In genomic region chr4:139835006-139835405, GRCh38 we compare ENCODE assay signal across 17 cellular contexts.
DNase-seq lines count a peak whose midpoint lies in the region; ATAC-seq and TF ChIP-seq lines count a peak whose summit lies in the region.
"Had no signal": no experiment of that assay in that cellular context is flagged by ENCODE, and none has a peak within 500 bp of the region (broad histone marks: within the 10 kb centered on the region; RNA-seq: fewer than 3 reads in every experiment).

No MANE protein-coding gene starts in this region.

- H4K91ac ChIP-seq in mesenchymal stem cell (ENCODE audit: low read length): no peak overlapping the region

- no peak for TF ChIP-seq POLR2A in transverse colon (IDR thresholded peaks at IDR 0.05)

- no peak overlapping the region for H3K18ac ChIP-seq in mesenchymal stem cell (ENCODE audit: low read depth in 1 of 2, low read length in 2 of 2)

- H3K4me1 ChIP-seq in BLaER1 treated with 17β-estradiol and CSF1 and Interleukin-3, amounts not matched to agents 10 nM and 100 nM: peaks cover 16 to 25% (median 21%) of the 10 kb centered on the region in 10 experiments
- peaks cover 14% of the 10 kb centered on the region for H3K4me1 ChIP-seq in mesenchymal stem cell (ENCODE audit: control insufficient read depth, insufficient read depth, low read depth, low read length)
- no peaks in the 10 kb centered on the region for H3K4me1 ChIP-seq in transverse colon

- H3K4ac ChIP-seq in mesenchymal stem cell (ENCODE audit: low read depth in 1 of 2, low read length in 2 of 2): no peak overlapping the region

- no peak overlapping the region for H2BK120ac ChIP-seq in mesenchymal stem cell (ENCODE audit: low read depth, low read length)

- H3K79me1 ChIP-seq in mesenchymal stem cell (replicated peaks; ENCODE audit: low read length, poor library complexity, severe bottlenecking): peaks cover 12% of the 10 kb centered on the region

- H3K9me3 ChIP-seq in BLaER1 treated with 17β-estradiol and CSF1 and Interleukin-3, amounts not matched to agents 10 nM and 100 nM (replicated peaks in 1 of 11): peaks cover 0 to 17% (median 9%) of the 10 kb centered on the region in 11 experiments; a peak in 10 of 22 replicates
- H3K9me3 ChIP-seq in WERI-Rb-1 (ENCODE audit: severe bottlenecking): no peaks in the 10 kb centered on the region
- no peaks in the 10 kb centered on the region for H3K9me3 ChIP-seq in mesenchymal stem cell (ENCODE audit: control insufficient read depth, low read length)
- no peaks in the 10 kb centered on the region for H3K9me3 ChIP-seq in transverse colon

- no peak overlapping the region for H2BK12ac ChIP-seq in mesenchymal stem cell (ENCODE audit: low read length in 2 of 2)

- TF ChIP-seq EP300 in transverse colon (IDR thresholded peaks at IDR 0.05; ENCODE audit: low read depth): no peak

- in situ Hi-C loops in transverse colon (cut with MboI; ENCODE audit: low pct_ligation_motif_present in 1 of 4, low pct_unique_long_range_greater_than_20kb in 1 of 4, low sequenced_read_pairs in 3 of 4): no loop called here

- DNase-seq in WERI-Rb-1 (no peak), foreskin melanocyte (peak; percentile 90), mesenchymal stem cell (no peak), transverse colon (no peak), iPS-NIHi7 (ENCODE audit: extremely low spot score) (no peak)
- DNase-seq: 8988T, C1 segment of cervical spinal cord, HCEC 1CT, KBM-7, NCI-H1048, NCI-H146, NCI-H2227 treated with DMSO at 0.1 percent for 48 hours, PC-3 had no signal

- no peak overlapping the region for H3K14ac ChIP-seq in mesenchymal stem cell (ENCODE audit: low read length in 2 of 2)

- TF ChIP-seq CTCF in WERI-Rb-1 (IDR thresholded peaks at IDR 0.05; ENCODE audit: low read depth, low read length) (no peak), transverse colon (IDR thresholded peaks at IDR 0.05) (no peak)

- no peaks in the 10 kb centered on the region for H3K27me3 ChIP-seq in BLaER1 treated with 17β-estradiol and CSF1 and Interleukin-3, amounts not matched to agents 10 nM and 100 nM
- H3K27me3 ChIP-seq in WERI-Rb-1 (ENCODE audit: insufficient read depth, low read depth, severe bottlenecking) (no peaks in the 10 kb centered on the region), mesenchymal stem cell (ENCODE audit: control insufficient read depth in 1 of 2, insufficient read depth in 1 of 2, low read length in 2 of 2) (no peaks in the 10 kb centered on the region), transverse colon (no peaks in the 10 kb centered on the region)

- peaks cover 0 to 24% (median 10%) of the 10 kb centered on the region in 11 experiments; a peak in 12 of 22 replicates for H3K36me3 ChIP-seq in BLaER1 treated with 17β-estradiol and CSF1 and Interleukin-3, amounts not matched to agents 10 nM and 100 nM
- H3K36me3 ChIP-seq in WERI-Rb-1 (no peaks in the 10 kb centered on the region), mesenchymal stem cell (ENCODE audit: control insufficient read depth in 1 of 2, insufficient read depth in 2 of 2, low read depth in 1 of 2, low read length in 2 of 2) (no peaks in the 10 kb centered on the region), transverse colon (no peaks in the 10 kb centered on the region)

- no peak overlapping the region for H4K8ac ChIP-seq in mesenchymal stem cell (ENCODE audit: low read length)

- H3K4me3 ChIP-seq in BLaER1 treated with 17β-estradiol and CSF1 and Interleukin-3, amounts not matched to agents 10 nM and 100 nM: no peak overlapping the region
- H3K4me3 ChIP-seq in WERI-Rb-1 (ENCODE audit: low read depth, low read length) (no peak overlapping the region), mesenchymal stem cell (ENCODE audit: insufficient read depth in 1 of 2, low read depth in 1 of 2, low read length in 2 of 2) (no peak overlapping the region), transverse colon (no peak overlapping the region)
- H3K4me3 ChIP-seq: GM12878 had no signal

- no peak overlapping the region for H3K9ac ChIP-seq in BLaER1 treated with 17β-estradiol and CSF1 and Interleukin-3, amounts not matched to agents 10 nM and 100 nM
- H3K9ac ChIP-seq in mesenchymal stem cell (ENCODE audit: low read length): no peak overlapping the region

- no peak for ATAC-seq in HG02870 (IDR thresholded peaks at IDR 0.05; ENCODE audit: unreplicated experiment)
- ATAC-seq in GM18867 (IDR thresholded peaks at IDR 0.05; ENCODE audit: unreplicated experiment): no peak
- ATAC-seq: GM12878, PC-3 had no signal

- H2AFZ ChIP-seq in mesenchymal stem cell (ENCODE audit: low read depth, low read length): no peak overlapping the region

- H2BK15ac ChIP-seq in mesenchymal stem cell (ENCODE audit: low read depth, poor library complexity, severe bottlenecking): no peak overlapping the region

- H3K23ac ChIP-seq in mesenchymal stem cell (ENCODE audit: low read length in 2 of 2): no peak overlapping the region

- H2AK5ac ChIP-seq in mesenchymal stem cell (ENCODE audit: low read length, severe bottlenecking): no peak overlapping the region

- no peak overlapping the region for H3K27ac ChIP-seq in BLaER1 treated with 17β-estradiol and CSF1 and Interleukin-3, amounts not matched to agents 10 nM and 100 nM
- H3K27ac ChIP-seq in WERI-Rb-1 (0 out of 2 replicates have a peak overlapping the region, but pooled peaks have one; percentile 1), mesenchymal stem cell (ENCODE audit: low read length, poor library complexity, severe bottlenecking) (peak overlapping the region; percentile 48), transverse colon (no peak overlapping the region)

- WGBS in mesenchymal stem cell: 88% methylated on average over 3 of the region's 3 CpGs
- 76 to 89% methylated on average over 2 to 3 of the region's 3 CpGs for WGBS in transverse colon (ENCODE audit: low coverage in 1 of 2), 2 donors

- H2BK5ac ChIP-seq in mesenchymal stem cell (ENCODE audit: low read depth, low read length, poor library complexity, severe bottlenecking): no peak overlapping the region

- 0 out of 22 replicates have a peak, but pooled peaks cover 0 to 4% (median 0%) of the 10 kb centered on the region in 11 experiments for H4K20me1 ChIP-seq in BLaER1 treated with 17β-estradiol and CSF1 and Interleukin-3, amounts not matched to agents 10 nM and 100 nM

- intact Hi-C loops in transverse colon (cut with DNase I; ENCODE audit: low total_unique reads): no loop called here

- H3K4me2 ChIP-seq in BLaER1 treated with 17β-estradiol and CSF1 and Interleukin-3, amounts not matched to agents 10 nM and 100 nM: peak overlapping the region in 9 of 11 experiments; percentile 2 to 46 (median 16); a peak in 12 of 22 replicates
- H3K4me2 ChIP-seq in mesenchymal stem cell (ENCODE audit: low read length, poor library complexity, severe bottlenecking): peak overlapping the region; percentile 35

Comparison
In these comparisons a context has a peak if more than half of its experiments do, and no peak if none do; other contexts are left out.
1. H3K27ac ChIP-seq: peak in WERI-Rb-1 (single experiment) and mesenchymal stem cell (single experiment); none in BLaER1 treated with 17β-estradiol and CSF1 and Interleukin-3, amounts not matched to agents 10 nM and 100 nM (0 of 11) and transverse colon (0 of 4).